In the genomic region with DNA sequence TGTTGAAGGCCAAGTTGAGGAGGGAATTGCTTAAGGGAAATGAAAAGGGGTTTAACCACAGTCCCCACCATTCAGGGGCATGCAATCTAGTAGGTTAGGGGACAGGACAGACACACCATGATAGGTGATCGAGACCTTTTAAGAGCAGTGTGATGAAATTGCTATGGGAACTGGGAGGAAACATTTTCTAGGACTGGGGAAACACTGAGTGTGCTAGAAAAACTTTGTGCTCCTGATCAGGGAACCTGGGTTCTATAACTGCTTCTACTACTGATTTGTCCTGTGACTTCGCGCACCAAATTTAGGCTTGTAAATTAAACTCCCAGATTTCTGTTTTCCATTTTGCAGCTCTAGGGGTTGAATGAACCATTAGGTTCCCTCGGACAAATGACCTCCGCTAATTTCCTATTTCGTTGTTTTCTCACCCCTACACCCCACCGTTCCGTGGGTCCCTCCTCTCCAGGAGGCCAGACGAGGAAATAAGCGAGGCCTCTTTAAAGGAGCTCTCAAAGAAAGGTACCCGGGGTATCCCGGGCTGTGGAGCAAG, we compare ENCODE assay signal across 8 cellular contexts. TPM values are rescaled to one million over a fixed set of nuclear protein-coding genes. Genes with fewer than 3 reads are reported as not detected.
DNase-seq lines count a peak whose midpoint lies in the region; ATAC-seq and TF ChIP-seq lines count a peak whose summit lies in the region.

No MANE protein-coding gene starts in this region.

- peak overlapping the region; percentile 85 for H3K4me3 Mint-ChIP-seq in endodermal cell

- H3K4me1 Mint-ChIP-seq in endodermal cell, result peaks cover 10% of the 10 kb centered on the region

- H3K36me3 ChIP-seq in A673 (ENCODE audit: insufficient read depth, low read length, poor library complexity, severe bottlenecking) (no peaks in the 10 kb centered on the region), PC-9 (ENCODE audit: low read depth) (peaks cover 4% of the 10 kb centered on the region; the same call in 1 of the 2 replicates), endodermal cell (ENCODE audit: control insufficient read depth, insufficient read depth, low read length) (no peaks in the 10 kb centered on the region), neuron (ENCODE audit: insufficient read depth, low read length) (no peaks in the 10 kb centered on the region)

- H3K9me2 ChIP-seq in PC-9 (ENCODE audit: insufficient read depth), result no peaks in the 10 kb centered on the region

- POLR2A ChIA-PET in A673 (lab: Charles Lee; ENCODE audit: low non-redundant PET), result interaction anchor here (0.6 kb wide), 1 partner anchor 298 kb away, joined by 3 read pairs; no protein-coding TSS in a partner anchor
- POLR2A ChIA-PET in PC-9 (lab: Charles Lee; ENCODE audit: unreplicated experiment), result interaction anchor here (0.6 kb wide), 2 partner anchors 35 to 64 kb away, joined by 3 to 4 read pairs; no protein-coding TSS in a partner anchor

- H3F3A ChIP-seq in PC-9 (ENCODE audit: insufficient read depth, low read depth), result no peaks in the 10 kb centered on the region

- H3K27ac Mint-ChIP-seq in endodermal cell, result peak overlapping the region; percentile 98

- H3K27ac ChIP-seq in A673 (ENCODE audit: low read depth, low read length, poor library complexity, severe bottlenecking) (peak overlapping the region; percentile 80), PC-9 (peak overlapping the region; percentile 53), endodermal cell (ENCODE audit: low read depth, low read length) (no peak overlapping the region)

- H3K4me2 ChIP-seq in PC-9, result peak overlapping the region; percentile 96

- WGBS in endodermal cell (ENCODE audit: insufficient coverage in 1 of 2, insufficient read length in 1 of 2), 2 experiments, result 18 to 27% methylated on average over 7 to 12 of the region's 12 CpGs

- peak overlapping the region; percentile 85 for H3K9ac ChIP-seq in endodermal cell (ENCODE audit: extremely low read depth, low read length, poor library complexity, severe bottlenecking)

- intact Hi-C loops in A673 (cut with micrococcal nuclease; ENCODE audit: unreplicated experiment), result loop anchor here (10.0 kb wide), 1 partner anchor 212 kb away; a partner anchor contains a TSS
- intact Hi-C loops in PC-9 (cut with micrococcal nuclease; ENCODE audit: unreplicated experiment), result loop anchor here (1.0 kb wide), 3 partner anchors 173 to 228 kb away; no protein-coding TSS in a partner anchor

- CTCF ChIA-PET in A673 (lab: Charles Lee), result no interaction called here
- CTCF ChIA-PET in PC-9 (lab: Charles Lee), result interaction anchor here (0.6 kb wide), 2 partner anchors 24 to 299 kb away, joined by 7 to 13 read pairs; no protein-coding TSS in a partner anchor

- DNase-seq in A673 (ENCODE audit: low spot score) (no peak), PC-9 (no peak), endodermal cell (no peak), germinal center (ENCODE audit: low spot score) (no peak), NCI-H2196 treated with DMSO at 0.1 percent for 48 hours (lab: John Stamatoyannopoulos, UW; ENCODE audit: unreplicated experiment) (no peak), NCI-H146 (lab: John Stamatoyannopoulos, UW) (no peak)

- TF ChIP-seq CTCF in A673 (conservative IDR thresholded peaks at IDR 0.05; ENCODE audit: low read depth, low read length), result no peak
- TF ChIP-seq CTCF in PC-9 (conservative IDR thresholded peaks at IDR 0.05), result no peak
- no peak for TF ChIP-seq CTCF in endodermal cell (conservative IDR thresholded peaks at IDR 0.05)

- H3K27me3 ChIP-seq in A673 (replicated peaks; ENCODE audit: insufficient read depth, low read depth, low read length, poor library complexity) (no peaks in the 10 kb centered on the region), PC-9 (ENCODE audit: insufficient read depth, low read depth) (no peaks in the 10 kb centered on the region), endodermal cell (ENCODE audit: control insufficient read depth, insufficient read depth, low read length, poor library complexity, severe bottlenecking) (no peaks in the 10 kb centered on the region), neuron (ENCODE audit: insufficient read depth, low read length) (no peaks in the 10 kb centered on the region)

- no TSS peak for BruUV-seq in A673 (replicated peaks; lab: Mats Ljungman, UMichigan)
- TSS peak; percentile 95 for BruUV-seq in PC-9 (replicated peaks; lab: Mats Ljungman, UMichigan)

- peaks cover 8% of the 10 kb centered on the region for H3K27me3 Mint-ChIP-seq in endodermal cell (ENCODE audit: insufficient read depth)

- H3K36me3 Mint-ChIP-seq in endodermal cell (ENCODE audit: low read depth), result no peaks in the 10 kb centered on the region

- H3K9me3 ChIP-seq in A673 (ENCODE audit: low read depth, low read length, poor library complexity, severe bottlenecking) (no peaks in the 10 kb centered on the region), PC-9 (ENCODE audit: insufficient read depth, low read depth) (no peaks in the 10 kb centered on the region), endodermal cell (ENCODE audit: control insufficient read depth, low read length) (no peaks in the 10 kb centered on the region), neuron (ENCODE audit: low read length) (peaks cover 2% of the 10 kb centered on the region)

- H4K20me1 ChIP-seq in PC-9 (ENCODE audit: insufficient read depth), result peaks cover 4% of the 10 kb centered on the region; the same call in 1 of the 2 replicates

- H3K79me2 ChIP-seq in PC-9 (ENCODE audit: low read depth), result peaks cover 42% of the 10 kb centered on the region

- H2AFZ ChIP-seq in PC-9 (peak overlapping the region; percentile 97), neuron (ENCODE audit: low read depth, low read length) (peak overlapping the region; percentile 82)

- peaks cover 11% of the 10 kb centered on the region for H3K4me1 ChIP-seq in A673 (ENCODE audit: insufficient read depth, low read length, poor library complexity, severe bottlenecking)
- H3K4me1 ChIP-seq in PC-9 (replicated peaks; ENCODE audit: insufficient read depth), result peaks cover 23% of the 10 kb centered on the region
- peaks cover 6% of the 10 kb centered on the region for H3K4me1 ChIP-seq in endodermal cell (ENCODE audit: control insufficient read depth, insufficient read depth, low read length)
- peaks cover 13% of the 10 kb centered on the region for H3K4me1 ChIP-seq in neuron (ENCODE audit: insufficient read depth, low read length)

- peak overlapping the region; percentile 59 for H3K4me3 ChIP-seq in A673 (ENCODE audit: low read depth, low read length, poor library complexity, severe bottlenecking)
- H3K4me3 ChIP-seq in PC-9, result peak overlapping the region; percentile 89
- peak overlapping the region; percentile 86 for H3K4me3 ChIP-seq in endodermal cell (ENCODE audit: low read length)
- peak overlapping the region; percentile 89 for H3K4me3 ChIP-seq in neuron (ENCODE audit: low read length)

- H3K9me3 Mint-ChIP-seq in endodermal cell, result no peaks in the 10 kb centered on the region

- peak; percentile 14 for ATAC-seq in GM18907 (IDR thresholded peaks at IDR 0.05; ENCODE audit: unreplicated experiment)

RNA-seq across cellular contexts. Expression of a gene that starts 0.4 kb away (rescaled TPM):
- total RNA-seq in A673 (2021) (31.7 and 35.3 TPM in 2 replicates), PC-9 (2021) (21.9 and 35.7 TPM in 2 replicates), endodermal cell (10 to 100 TPM; 30.2 to 34.2 TPM)
- polyA plus RNA-seq in endodermal cell (2013, experiment 1 of 2), result 11.5 TPM
- polyA plus RNA-seq in endodermal cell (2013, experiment 2 of 2), result 11.3 TPM
